Comparison of ENCODE assay signal across 10 cellular contexts in genomic region chr5:172696171-172696849, GRCh38. TPM values are rescaled to one million over a fixed set of nuclear protein-coding genes. Genes with fewer than 3 reads are reported as not detected.
A peak's percentile ranks its signal among the peaks of the same experiment; 100 is the strongest.
DNase-seq lines count a peak whose midpoint lies in the region; ATAC-seq and TF ChIP-seq lines count a peak whose summit lies in the region.
"Had no signal": no experiment of that assay in that cellular context is flagged by ENCODE, and none has a peak within 500 bp of the region (broad histone marks: within the 10 kb centered on the region; RNA-seq: fewer than 3 reads in every experiment).

No MANE protein-coding gene starts in this region.

- H3K27me3 ChIP-seq in Peyer's patch: no peaks in the 10 kb centered on the region
- no peaks in the 10 kb centered on the region for H3K27me3 ChIP-seq in heart left ventricle
- H3K27me3 ChIP-seq in effector memory CD4-positive, alpha-beta T cell (replicated peaks; ENCODE audit: control insufficient read depth, insufficient read depth, low read length, poor library complexity, severe bottlenecking): no peaks in the 10 kb centered on the region

- peaks cover 12% of the 10 kb centered on the region for H3K4me1 Mint-ChIP-seq in progenitor cell of endocrine pancreas (ENCODE audit: low read depth)

- H3K27ac ChIP-seq in Peyer's patch: peak overlapping the region in 3 of 4 donors; percentile 47 to 77 (median 76)
- H3K27ac ChIP-seq in heart left ventricle: peak overlapping the region; percentile 53 to 94 (median 89)
- H3K27ac ChIP-seq in effector memory CD4-positive, alpha-beta T cell (ENCODE audit: insufficient read depth, low read length, poor library complexity, severe bottlenecking): no peak overlapping the region

- TF ChIP-seq POLR2A in Peyer's patch (IDR thresholded peaks at IDR 0.05) (no peak), heart left ventricle (IDR thresholded peaks at IDR 0.05) (no peak)

- ATAC-seq in heart left ventricle: peak; percentile 6 to 41 (median 36)

- H3K4me3 Mint-ChIP-seq in progenitor cell of endocrine pancreas (ENCODE audit: low read depth): no peak overlapping the region

- no peak for TF ChIP-seq CTCF in Peyer's patch (IDR thresholded peaks at IDR 0.05)
- no peak for TF ChIP-seq CTCF in heart left ventricle (IDR thresholded peaks at IDR 0.05)
- no peak for TF ChIP-seq CTCF in progenitor cell of endocrine pancreas (IDR thresholded peaks at IDR 0.05; ENCODE audit: unreplicated experiment)

- no peak overlapping the region for H3K27ac Mint-ChIP-seq in progenitor cell of endocrine pancreas

- H3K9me3 ChIP-seq in Peyer's patch (no peaks in the 10 kb centered on the region), heart left ventricle (no peaks in the 10 kb centered on the region)
- H3K9me3 ChIP-seq in effector memory CD4-positive, alpha-beta T cell (ENCODE audit: control insufficient read depth, low read length): no peaks in the 10 kb centered on the region

- DNase-seq in AG20443 (ENCODE audit: low spot score): peak; percentile 38
- no peak for DNase-seq in Peyer's patch
- DNase-seq in heart left ventricle: peak; percentile 76 to 90 (median 79)
- peak; percentile 88 for DNase-seq in posterior vena cava (ENCODE audit: low spot score)
- no peak for DNase-seq in effector memory CD4-positive, alpha-beta T cell
- DNase-seq in stimulated activated CD4-positive, alpha-beta T cell treated with anti-CD3 and anti-CD28 coated beads, Interleukin-1b, Interleukin-23, amount 100 ng/mL, for 48 hours: no peak
- DNase-seq in progenitor cell of endocrine pancreas (ENCODE audit: low spot score, unreplicated experiment): no peak
- no peak for DNase-seq in activated gamma-delta T cell treated with Interleukin-2 at 50 U/mL for 16 hours
- DNase-seq: activated CD4-positive, alpha-beta T cell treated with anti-CD3 and anti-CD28 coated beads, Interleukin-2, amount 50 U/mL, for 1 hour; NCI-H526 had no signal

- H3K4me1 ChIP-seq in Peyer's patch: peaks cover 0 to 17% (median 3%) of the 10 kb centered on the region in 4 donors
- peaks cover 5 to 84% (median 69%) of the 10 kb centered on the region in 12 donors for H3K4me1 ChIP-seq in heart left ventricle
- H3K4me1 ChIP-seq in effector memory CD4-positive, alpha-beta T cell (ENCODE audit: control insufficient read depth, insufficient read depth, low read length, poor library complexity, severe bottlenecking): peaks cover 6% of the 10 kb centered on the region

- 44 to 66% (median 52%) methylated on average over 7 to 20 of the region's 20 CpGs for WGBS in heart left ventricle, 4 donors

- no peaks in the 10 kb centered on the region for H3K36me3 ChIP-seq in Peyer's patch
- no peaks in the 10 kb centered on the region for H3K36me3 ChIP-seq in heart left ventricle
- H3K36me3 ChIP-seq in effector memory CD4-positive, alpha-beta T cell (ENCODE audit: control insufficient read depth, insufficient read depth, low read length): no peaks in the 10 kb centered on the region

- H3K36me3 Mint-ChIP-seq in progenitor cell of endocrine pancreas (ENCODE audit: insufficient read depth): no peaks in the 10 kb centered on the region

- intact Hi-C loops in heart left ventricle (cut with DNase I): loop anchor here in 9 of 10 donors (2.0 to 10.0 kb wide), 14 partner anchors 30 to 592 kb away; partner anchors contain the start of gene NEURL1B (in 6 of the 9)
- intact Hi-C loops in posterior vena cava (cut with DNase I): loop anchor here (2.0 to 10.0 kb wide), 5 partner anchors 34 to 218 kb away; partner anchors contain the start of gene NEURL1B (in 1 of the 2)

- H3K4me3 ChIP-seq in Peyer's patch (no peak overlapping the region), heart left ventricle (peak overlapping the region in 10 of 12 donors; percentile 37 to 70 (median 63))
- H3K4me3 ChIP-seq in effector memory CD4-positive, alpha-beta T cell (ENCODE audit: insufficient read depth, low read depth, low read length, poor library complexity, severe bottlenecking): no peak overlapping the region

- H3K9me3 Mint-ChIP-seq in progenitor cell of endocrine pancreas (ENCODE audit: low read depth): no peaks in the 10 kb centered on the region

- peaks cover 55% of the 10 kb centered on the region for H3K27me3 Mint-ChIP-seq in progenitor cell of endocrine pancreas

RNA-seq across cellular contexts. Expression of gene NEURL1B, which starts 55.2 kb away (rescaled TPM):
- total RNA-seq in Peyer's patch: 10 to 100 TPM; 38.8 to 97.2 (median 81.0) TPM
- total RNA-seq in heart left ventricle: 10 to 100 TPM; 16.1 to 47.1 (median 25.8) TPM
- polyA plus RNA-seq in heart left ventricle: 10 to 100 TPM; 11.8 to 37.9 TPM
- 10 to 100 TPM; 32.9 to 38.6 TPM for total RNA-seq in posterior vena cava
- total RNA-seq in progenitor cell of endocrine pancreas: 4.0 and 4.3 TPM in 2 replicates

Comparison
In these comparisons a context has a peak if more than half of its experiments do, and no peak if none do; other contexts are left out.
1. DNase-seq: peak in AG20443 (single experiment), heart left ventricle (5 of 5) and posterior vena cava (single experiment); none in Peyer's patch (0 of 3), effector memory CD4-positive, alpha-beta T cell (0 of 3), stimulated activated CD4-positive, alpha-beta T cell treated with anti-CD3 and anti-CD28 coated beads, Interleukin-1b, Interleukin-23, amount 100 ng/mL, for 48 hours (single experiment), progenitor cell of endocrine pancreas (single experiment) and activated gamma-delta T cell treated with Interleukin-2 at 50 U/mL for 16 hours (single experiment).
2. H3K4me3 ChIP-seq: peak in heart left ventricle (10 of 12); none in Peyer's patch (0 of 4) and effector memory CD4-positive, alpha-beta T cell (single experiment).